Comparison of ENCODE assay signal across 30 cellular contexts in genomic region chr11:113256431-113257227, GRCh38. TPM values are rescaled to one million over a fixed set of nuclear protein-coding genes. Genes with fewer than 3 reads are reported as not detected.
DNase-seq lines count a peak whose midpoint lies in the region; ATAC-seq and TF ChIP-seq lines count a peak whose summit lies in the region.
"Had no signal": no experiment of that assay in that cellular context is flagged by ENCODE, and none has a peak within 500 bp of the region (broad histone marks: within the 10 kb centered on the region; RNA-seq: fewer than 3 reads in every experiment).

No MANE protein-coding gene starts in this region.

- intact Hi-C loops in vagina (cut with DNase I), result no loop called here

- H3K36me3 ChIP-seq in HEK293 (ENCODE audit: control insufficient read depth in 2 of 2, insufficient read depth in 1 of 2, low read length in 2 of 2) (peaks cover 0 to 17% of the 10 kb centered on the region in 2 experiments; a peak in 1 of 3 replicates), vagina (no peaks in the 10 kb centered on the region)
- H3K36me3 ChIP-seq: esophagus squamous epithelium, lower lobe of right lung, Peyer's patch, transverse colon had no signal

- CTCF ChIA-PET in HEK293 (lab: Yijun Ruan, JAX), result interaction anchor here (0.7 kb wide), 1 partner anchor 593 kb away, joined by 3 read pairs; no protein-coding TSS in a partner anchor

- TF ChIP-seq POLR2A in vagina (IDR thresholded peaks at IDR 0.05), result no peak

- H3K4me1 Mint-ChIP-seq in brain (peaks cover 19% of the 10 kb centered on the region), immature natural killer cell (peaks cover 7 to 18% of the 10 kb centered on the region in 2 donors)
- H3K4me1 Mint-ChIP-seq: activated CD4-positive, alpha-beta T cell treated with anti-CD3 and anti-CD28 coated beads for 36 hours; B cell had no signal

- H3K27ac ChIP-seq in HEK293 (ENCODE audit: extremely low read depth, low read depth, low read length) (no peak overlapping the region), vagina (no peak overlapping the region)
- H3K27ac ChIP-seq: esophagus squamous epithelium, gastroesophageal sphincter, lower lobe of right lung, Peyer's patch, transverse colon had no signal

- no peak overlapping the region for H3K4me3 Mint-ChIP-seq in brain
- no peak overlapping the region for H3K4me3 Mint-ChIP-seq in immature natural killer cell
- H3K4me3 Mint-ChIP-seq: activated CD4-positive, alpha-beta T cell treated with anti-CD3 and anti-CD28 coated beads for 36 hours; activated CD8-positive, alpha-beta T cell treated with anti-CD3 and anti-CD28 coated beads, Interleukin-2, amount 10 ng/mL, durations not matched to agents 7 days and 5 days; activated naive CD8-positive, alpha-beta T cell; B cell; CD8-positive, alpha-beta T cell; natural killer cell treated with Interleukin-12 subunit alpha and Interleukin-12 subunit beta and Interleukin-15 and Interleukin-18, amount 100 ng/mL, for 72 hours had no signal

- H3K36me3 Mint-ChIP-seq in brain (peaks cover 44% of the 10 kb centered on the region), immature natural killer cell (peaks cover 24 to 43% (median 29%) of the 10 kb centered on the region in 3 donors)
- H3K36me3 Mint-ChIP-seq: activated naive CD8-positive, alpha-beta T cell; CD8-positive, alpha-beta T cell; natural killer cell treated with Interleukin-12 subunit alpha and Interleukin-12 subunit beta and Interleukin-15 and Interleukin-18, amount 100 ng/mL, for 72 hours had no signal

- H3K4me3 ChIP-seq in HEK293 (ENCODE audit: low read depth, low read length) (no peak overlapping the region), vagina (no peak overlapping the region)
- H3K4me3 ChIP-seq: esophagus squamous epithelium, gastroesophageal sphincter, K562, lower lobe of right lung, Peyer's patch, smooth muscle cell, transverse colon had no signal

- H3K9me3 Mint-ChIP-seq in brain (no peaks in the 10 kb centered on the region), immature natural killer cell (no peaks in the 10 kb centered on the region)
- H3K9me3 Mint-ChIP-seq: CD8-positive, alpha-beta T cell; natural killer cell treated with Interleukin-12 subunit alpha and Interleukin-12 subunit beta and Interleukin-15 and Interleukin-18, amount 100 ng/mL, for 72 hours had no signal

- no peak for ATAC-seq in GM21360 (IDR thresholded peaks at IDR 0.05; ENCODE audit: unreplicated experiment)
- ATAC-seq: activated CD4-positive, alpha-beta T cell treated with anti-CD3 and anti-CD28 coated beads for 36 hours; activated CD8-positive, alpha-beta T cell treated with anti-CD3 and anti-CD28 coated beads, Interleukin-2, amount 10 ng/mL, durations not matched to agents 7 days and 5 days; CD8-positive, alpha-beta T cell; gastroesophageal sphincter; K562; natural killer cell treated with Interleukin-12 subunit alpha and Interleukin-12 subunit beta and Interleukin-15 and Interleukin-18, amount 100 ng/mL, for 72 hours; SK-N-SH treated with all-trans-retinoic acid at 6 μM for 48 hours had no signal

- no peaks in the 10 kb centered on the region for H3K4me1 ChIP-seq in HEK293 (ENCODE audit: control insufficient read depth, insufficient read depth, low read length)
- peaks cover 12% of the 10 kb centered on the region for H3K4me1 ChIP-seq in vagina
- H3K4me1 ChIP-seq: esophagus squamous epithelium, gastroesophageal sphincter, lower lobe of right lung, Peyer's patch, transverse colon had no signal

- H3K27ac Mint-ChIP-seq in brain, result peak overlapping the region in 4 of 5 experiments; percentile 1 to 46 (median 33)
- peak overlapping the region in 4 of 6 donors; percentile 6 to 60 (median 26) for H3K27ac Mint-ChIP-seq in immature natural killer cell
- H3K27ac Mint-ChIP-seq: activated CD4-positive, alpha-beta T cell treated with anti-CD3 and anti-CD28 coated beads for 36 hours; activated CD8-positive, alpha-beta T cell treated with anti-CD3 and anti-CD28 coated beads, Interleukin-2, amount 10 ng/mL, durations not matched to agents 7 days and 5 days; activated naive CD8-positive, alpha-beta T cell; B cell; CD8-positive, alpha-beta T cell; natural killer cell treated with Interleukin-12 subunit alpha and Interleukin-12 subunit beta and Interleukin-15 and Interleukin-18, amount 100 ng/mL, for 72 hours had no signal

- TF ChIP-seq CTCF in HEK293 (tag by site-specific recombination; IDR thresholded peaks at IDR 0.05) (no peak), brain (conservative IDR thresholded peaks at IDR 0.05) (no peak), vagina (IDR thresholded peaks at IDR 0.05) (no peak)

- H3K27me3 Mint-ChIP-seq in brain, result no peaks in the 10 kb centered on the region
- H3K27me3 Mint-ChIP-seq in immature natural killer cell (ENCODE audit: low read depth in 3 of 3), result peaks cover 0 to 2% (median 0%) of the 10 kb centered on the region in 3 donors
- H3K27me3 Mint-ChIP-seq: activated naive CD8-positive, alpha-beta T cell; natural killer cell treated with Interleukin-12 subunit alpha and Interleukin-12 subunit beta and Interleukin-15 and Interleukin-18, amount 100 ng/mL, for 72 hours had no signal

- H3K27me3 ChIP-seq in vagina, result no peaks in the 10 kb centered on the region
- H3K27me3 ChIP-seq: esophagus squamous epithelium, gastroesophageal sphincter, Peyer's patch, transverse colon had no signal

- DNase-seq in DMS79 (lab: John Stamatoyannopoulos, UW) (peak; percentile 68), immature natural killer cell (no peak), NCI-H345 (lab: John Stamatoyannopoulos, UW) (no peak), vagina (ENCODE audit: extremely low spot score in 2 of 2) (no peak)
- no peak for DNase-seq in effector CD4-positive, alpha-beta T cell
- DNase-seq: activated CD4-positive, alpha-beta T cell treated with anti-CD3 and anti-CD28 coated beads for 36 hours; activated CD8-positive, alpha-beta T cell treated with anti-CD3 and anti-CD28 coated beads, Interleukin-2, amount 10 ng/mL, durations not matched to agents 7 days and 5 days; anterior cingulate cortex; CD8-positive, alpha-beta T cell; central memory CD4-positive, alpha-beta T cell; dermis blood vessel endothelial cell; DMS 273 treated with DMSO at 0.1 percent for 48 hours; esophagus squamous epithelium; HCEC 1CT; lower lobe of right lung; NCI-H2107; NCI-H524; Peyer's patch; stimulated activated CD4-positive, alpha-beta T cell treated with anti-CD3 and anti-CD28 coated beads, Interleukin-1b, Interleukin-23, amount 100 ng/mL, for 48 hours; transverse colon had no signal

- H3K9me3 ChIP-seq in HEK293 (ENCODE audit: control insufficient read depth, insufficient read depth, low read depth, low read length) (no peaks in the 10 kb centered on the region), vagina (no peaks in the 10 kb centered on the region)
- H3K9me3 ChIP-seq: esophagus squamous epithelium, gastroesophageal sphincter, lower lobe of right lung, Peyer's patch, transverse colon had no signal

- POLR2A ChIA-PET in HEK293 (lab: Yijun Ruan, JAX), result no interaction called here

TF ChIP-seq in HEK293, 187 proteins besides CTCF, POLR2A, EP300 and RAD21:
- peak; percentile 21; the same call in 1 of the 2 replicates for TF ChIP-seq ZFHX2 (tag by site-specific recombination; conservative IDR thresholded peaks at IDR 0.05)
- TF ChIP-seq ZNF433 (tag by site-specific recombination; IDR thresholded peaks at IDR 0.05; ENCODE audit: low read depth), result no peak

RNA-seq across cellular contexts. Expression of gene TTC12, which starts 57.8 kb away (rescaled TPM):
- 4.9 TPM for polyA plus RNA-seq in brain (ENCODE audit: insufficient read depth, low read depth, low replicate concordance)
- polyA plus RNA-seq in immature natural killer cell, result 1 to 10 TPM; 2.6 to 7.7 (median 5.5) TPM
- 20.4 TPM for total RNA-seq in vagina
